1 cellular context compared by ENCODE assay signal in genomic region chr3:76063811-76064210, GRCh38.
TF ChIP-seq lines count a peak whose summit lies in the region.

No MANE protein-coding gene starts in this region.

TF ChIP-seq in IMR-90, 13 proteins besides CTCF, POLR2A, EP300 and RAD21 (continued from another document):
- TF ChIP-seq ELK1 (IDR thresholded peaks at IDR 0.05; ENCODE audit: borderline replicate concordance, low read depth, low read length) (no peak), MAFK (IDR thresholded peaks at IDR 0.05; ENCODE audit: low read depth, low read length) (no peak)
